ENCODE assay signal across 9 cellular contexts in the genomic region with DNA sequence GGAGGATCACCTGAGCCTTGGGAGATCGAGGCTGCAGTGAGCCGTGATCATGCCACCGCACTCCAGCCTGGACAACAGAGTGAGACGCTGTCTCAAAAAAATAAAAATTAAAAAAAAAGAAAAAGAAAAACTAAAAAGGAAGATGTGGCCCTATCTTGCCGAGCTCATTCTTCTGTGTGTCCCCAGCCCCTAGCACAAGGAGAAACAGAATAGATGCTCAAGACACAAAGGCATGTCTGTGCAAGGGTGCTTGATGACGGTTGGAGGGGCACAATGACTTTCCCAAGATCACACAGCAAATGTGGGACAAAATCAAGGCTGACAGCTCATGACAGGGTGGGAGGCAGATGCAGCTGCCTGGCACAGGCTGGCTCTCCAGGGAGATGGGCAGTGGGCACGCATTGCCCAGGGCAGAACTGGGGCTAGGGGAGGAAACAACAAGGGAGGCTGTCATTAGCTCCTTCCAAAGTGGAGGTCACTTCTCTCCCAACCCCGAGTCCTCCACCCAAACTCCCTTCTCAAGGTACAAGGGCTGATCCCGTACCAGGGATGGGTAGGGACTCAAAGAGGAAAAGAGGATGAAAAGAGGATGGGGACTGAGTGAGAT.
DNase-seq lines count a peak whose midpoint lies in the region; ATAC-seq, FAIRE-seq and TF ChIP-seq lines count a peak whose summit lies in the region.
"Had no signal": no experiment of that assay in that cellular context is flagged by ENCODE, and none has a peak within 500 bp of the region (broad histone marks: within the 10 kb centered on the region; RNA-seq: fewer than 3 reads in every experiment).

No MANE protein-coding gene starts in this region.

- peaks cover 12% of the 10 kb centered on the region for H3K36me3 ChIP-seq in muscle layer of colon (ENCODE audit: insufficient read depth, low read length)

- H3K4me1 ChIP-seq in muscle layer of colon (ENCODE audit: insufficient read depth, low read length): peaks cover 23% of the 10 kb centered on the region

- no peak for ATAC-seq in GM21381 (IDR thresholded peaks at IDR 0.05; ENCODE audit: unreplicated experiment)
- ATAC-seq in GM21360 (IDR thresholded peaks at IDR 0.05; ENCODE audit: unreplicated experiment): no peak
- ATAC-seq in GM21786 (IDR thresholded peaks at IDR 0.05; ENCODE audit: unreplicated experiment): no peak

- H3K27me3 ChIP-seq in muscle layer of colon (ENCODE audit: control insufficient read depth in 1 of 2, insufficient read depth in 2 of 2, low read length in 2 of 2): no peaks in the 10 kb centered on the region

- no peaks in the 10 kb centered on the region for H3K9me3 ChIP-seq in muscle layer of colon (ENCODE audit: low read length)

- FAIRE-seq in HTR-8/SVneo (lab: Jason Lieb, UNC): peak; percentile 48
- FAIRE-seq: TTC549 had no signal

- H3K27ac ChIP-seq in 22Rv1: peak overlapping the region; percentile 95
- peak overlapping the region; percentile 100 for H3K27ac ChIP-seq in muscle layer of colon (ENCODE audit: low read depth, low read length)

- TF ChIP-seq CTCF in 22Rv1 (IDR thresholded peaks at IDR 0.05): no peak
- no peak for TF ChIP-seq CTCF in cardiac fibroblast (IDR thresholded peaks at IDR 0.05; ENCODE audit: low read depth, low read length)

- DNase-seq in HTR-8/SVneo (ENCODE audit: insufficient read length, low spot score): no peak
- no peak for DNase-seq in cardiac fibroblast (ENCODE audit: low read depth in 2 of 2)
- no peak for DNase-seq in stimulated activated CD4-positive, alpha-beta T cell treated with anti-CD3 and anti-CD28 coated beads, Interleukin-4, amount 100 ng/mL, for 24 hours

- peak overlapping the region; percentile 55 for H3K9ac ChIP-seq in muscle layer of colon (ENCODE audit: low read length)

- peak overlapping the region; percentile 66 to 79 for H3K4me3 ChIP-seq in cardiac fibroblast (replicated peaks in 1 of 2; ENCODE audit: low read depth in 2 of 2, low read length in 2 of 2)
- H3K4me3 ChIP-seq in muscle layer of colon (ENCODE audit: low read depth in 1 of 2, low read length in 2 of 2): peak overlapping the region; percentile 81 to 87
